ENCODE assay signal across 8 cellular contexts in genomic region chr19:7326105-7326877, GRCh38. TPM values are rescaled to one million over a fixed set of nuclear protein-coding genes. Genes with fewer than 3 reads are reported as not detected.
DNase-seq lines count a peak whose midpoint lies in the region; ATAC-seq and TF ChIP-seq lines count a peak whose summit lies in the region.

No MANE protein-coding gene starts in this region.

- H3K4me3 ChIP-seq in right lobe of liver, result no peak overlapping the region

- H3K27me3 ChIP-seq in right lobe of liver, result no peaks in the 10 kb centered on the region

- TF ChIP-seq POLR2A in right lobe of liver (IDR thresholded peaks at IDR 0.05), result no peak

- ATAC-seq in right lobe of liver (peak in 3 of 4 donors; percentile 13 to 58 (median 33)), GM18519 (IDR thresholded peaks at IDR 0.05; ENCODE audit: low FRiP score, unreplicated experiment) (no peak), GM19035 (IDR thresholded peaks at IDR 0.05; ENCODE audit: unreplicated experiment) (no peak)

- CTCF ChIA-PET in activated naive CD4-positive, alpha-beta T cell treated with anti-CD3 and anti-CD28 coated beads, Interleukin-2, amount 10 ng/mL, durations not matched to agents 7 days and 5 days (lab: Charles Lee), result interaction anchor here (0.6 to 2.9 kb wide), 8 partner anchors 15 to 256 kb away, joined by 3 to 11 read pairs (median 4); partner anchors contain the start of gene MCOLN1

- TF ChIP-seq CTCF in right lobe of liver (IDR thresholded peaks at IDR 0.05), result peak; percentile 32 to 48 (median 39)

- no peaks in the 10 kb centered on the region for H3K36me3 Mint-ChIP-seq in activated naive CD4-positive, alpha-beta T cell treated with anti-CD3 and anti-CD28 coated beads, Interleukin-2, amount 10 ng/mL, durations not matched to agents 7 days and 5 days

- no peak overlapping the region for H3K4me3 Mint-ChIP-seq in activated naive CD4-positive, alpha-beta T cell treated with anti-CD3 and anti-CD28 coated beads, Interleukin-2, amount 10 ng/mL, durations not matched to agents 7 days and 5 days

- no peaks in the 10 kb centered on the region for H3K9me3 ChIP-seq in right lobe of liver

- H3K27me3 Mint-ChIP-seq in activated naive CD4-positive, alpha-beta T cell treated with anti-CD3 and anti-CD28 coated beads, Interleukin-2, amount 10 ng/mL, durations not matched to agents 7 days and 5 days, result peaks cover 10% of the 10 kb centered on the region

- H3K27ac ChIP-seq in right lobe of liver, result no peak overlapping the region

- WGBS in right lobe of liver (ENCODE audit: insufficient coverage, low coverage, low lambda C conversion rate, missing lambda C conversion rate), result 57% methylated on average over 6 of the region's 10 CpGs

- intact Hi-C loops in right lobe of liver (cut with DNase I), result no loop called here

- no peaks in the 10 kb centered on the region for H3K4me1 Mint-ChIP-seq in activated naive CD4-positive, alpha-beta T cell treated with anti-CD3 and anti-CD28 coated beads, Interleukin-2, amount 10 ng/mL, durations not matched to agents 7 days and 5 days

- no peak overlapping the region for H3K27ac Mint-ChIP-seq in activated naive CD4-positive, alpha-beta T cell treated with anti-CD3 and anti-CD28 coated beads, Interleukin-2, amount 10 ng/mL, durations not matched to agents 7 days and 5 days

- peaks cover 8% of the 10 kb centered on the region for H3K9me3 Mint-ChIP-seq in activated naive CD4-positive, alpha-beta T cell treated with anti-CD3 and anti-CD28 coated beads, Interleukin-2, amount 10 ng/mL, durations not matched to agents 7 days and 5 days

- H3K4me1 ChIP-seq in right lobe of liver, result peaks cover 0 to 3% (median 2%) of the 10 kb centered on the region in 4 donors

- H3K36me3 ChIP-seq in right lobe of liver, result no peaks in the 10 kb centered on the region

- DNase-seq in ELR (ENCODE audit: low read depth), result peak; percentile 44
- peak; percentile 19 for DNase-seq in LHCN-M2 (ENCODE audit: low read depth)
- DNase-seq in activated naive CD4-positive, alpha-beta T cell treated with anti-CD3 and anti-CD28 coated beads, Interleukin-2, amount 10 ng/mL, durations not matched to agents 7 days and 5 days, result peak; percentile 66
- no peak for DNase-seq in right lobe of liver
- DNase-seq in NCI-H187 treated with DMSO at 0.1 percent for 48 hours (lab: John Stamatoyannopoulos, UW), result no peak
- DNase-seq in superior temporal gyrus (ENCODE audit: extremely low spot score), result no peak

RNA-seq across cellular contexts. Expression of gene ARHGEF18, which starts 22.4 kb away (rescaled TPM):
- total RNA-seq in LHCN-M2 (2014; rRNA removed) (51.4 and 54.0 TPM in 2 replicates), right lobe of liver (10 to 100 TPM; 15.1 to 19.2 (median 17.7) TPM)
- 45.4 TPM for polyA plus RNA-seq in LHCN-M2 (2012)

RNA-seq across cellular contexts. Expression of gene INSR, which starts 32.1 kb away (rescaled TPM):
- total RNA-seq in LHCN-M2 (2014; rRNA removed) (4.9 and 7.4 TPM in 2 replicates), right lobe of liver (100 to 1,000 TPM in 4 of 6 experiments, 10 to 100 TPM in 2; 82.7 to 121 (median 106) TPM)
- polyA plus RNA-seq in LHCN-M2 (2012), result 1.6 TPM

Comparison
In these comparisons a context has a peak if more than half of its experiments do, and no peak if none do; other contexts are left out.
1. DNase-seq: peak in ELR (single experiment), LHCN-M2 (single experiment) and activated naive CD4-positive, alpha-beta T cell treated with anti-CD3 and anti-CD28 coated beads, Interleukin-2, amount 10 ng/mL, durations not matched to agents 7 days and 5 days (single experiment); none in right lobe of liver (0 of 3), NCI-H187 treated with DMSO at 0.1 percent for 48 hours (single experiment) and superior temporal gyrus (single experiment).
2. ATAC-seq: peak in right lobe of liver (3 of 4); none in GM18519 (single experiment) and GM19035 (single experiment).